In genomic region chr1:210940081-210940617, GRCh38 we compare ENCODE assay signal across 1 cellular context.
A peak's percentile ranks its signal among the peaks of the same experiment; 100 is the strongest.
TF ChIP-seq lines count a peak whose summit lies in the region.

No MANE protein-coding gene starts in this region.

TF ChIP-seq in SK-N-SH, 30 proteins besides CTCF, POLR2A, EP300 and RAD21 (continued from another document):
- TF ChIP-seq, protein P1, sequence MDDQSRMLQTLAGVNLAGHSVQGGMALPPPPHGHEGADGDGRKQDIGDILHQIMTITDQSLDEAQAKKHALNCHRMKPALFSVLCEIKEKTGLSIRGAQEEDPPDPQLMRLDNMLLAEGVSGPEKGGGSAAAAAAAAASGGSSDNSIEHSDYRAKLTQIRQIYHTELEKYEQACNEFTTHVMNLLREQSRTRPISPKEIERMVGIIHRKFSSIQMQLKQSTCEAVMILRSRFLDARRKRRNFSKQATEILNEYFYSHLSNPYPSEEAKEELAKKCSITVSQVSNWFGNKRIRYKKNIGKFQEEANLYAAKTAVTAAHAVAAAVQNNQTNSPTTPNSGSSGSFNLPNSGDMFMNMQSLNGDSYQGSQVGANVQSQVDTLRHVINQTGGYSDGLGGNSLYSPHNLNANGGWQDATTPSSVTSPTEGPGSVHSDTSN (IDR thresholded peaks at IDR 0.05): no peak
- 0 out of 2 replicates have a peak, but pooled peaks have one; percentile 30 for TF ChIP-seq FOXJ3 (CRISPR knock-in tag; IDR thresholded peaks at IDR 0.05)
